ENCODE assay signal across 2 cellular contexts in genomic region chr1:152170287-152170933, GRCh38.
TF ChIP-seq lines count a peak whose summit lies in the region.

No MANE protein-coding gene starts in this region.

TF ChIP-seq in HepG2, 621 proteins besides CTCF, POLR2A, EP300 and RAD21:
- TF ChIP-seq ZNF18 (CRISPR knock-in tag; IDR thresholded peaks at IDR 0.05; ENCODE audit: insufficient replicate concordance) (no peak), TFDP1 (CRISPR knock-in tag; IDR thresholded peaks at IDR 0.05; ENCODE audit: borderline replicate concordance) (no peak), ZMYM4 (CRISPR knock-in tag; IDR thresholded peaks at IDR 0.05) (no peak), CC2D1A (CRISPR knock-in tag; IDR thresholded peaks at IDR 0.05) (no peak), ZNF556 (CRISPR knock-in tag; IDR thresholded peaks at IDR 0.05; ENCODE audit: borderline replicate concordance) (no peak), TARDBP (CRISPR knock-in tag; IDR thresholded peaks at IDR 0.05) (no peak), ZNF768 (CRISPR knock-in tag; IDR thresholded peaks at IDR 0.05) (no peak), ZFP91 (CRISPR knock-in tag; IDR thresholded peaks at IDR 0.05; ENCODE audit: borderline replicate concordance) (no peak), ZNF292 (CRISPR knock-in tag; IDR thresholded peaks at IDR 0.05; ENCODE audit: borderline replicate concordance, low read depth) (no peak), SRSF4 (IDR thresholded peaks at IDR 0.05; ENCODE audit: low read depth, low read length, poor library complexity, severe bottlenecking) (no peak), PRDM10 (CRISPR knock-in tag; IDR thresholded peaks at IDR 0.05; ENCODE audit: low read depth) (no peak), PRPF4 (IDR thresholded peaks at IDR 0.05; ENCODE audit: low read depth, low read length, poor library complexity, severe bottlenecking) (no peak)

TF ChIP-seq in GM12878, 131 proteins besides CTCF, POLR2A, EP300 and RAD21:
- no peak for TF ChIP-seq ASH2L (IDR thresholded peaks at IDR 0.05; ENCODE audit: borderline replicate concordance, low read depth)
- TF ChIP-seq HCFC1 (IDR thresholded peaks at IDR 0.05; ENCODE audit: low read length) = no peak
- no peak for TF ChIP-seq LARP7 (IDR thresholded peaks at IDR 0.05)
- TF ChIP-seq SUPT20H (IDR thresholded peaks at IDR 0.05; ENCODE audit: borderline replicate concordance, control insufficient read depth, low read depth, low read length) = no peak
- TF ChIP-seq TCF12 (IDR thresholded peaks at IDR 0.05; ENCODE audit: low read depth, low read length) = no peak
- TF ChIP-seq ATF3 (IDR thresholded peaks at IDR 0.05; ENCODE audit: borderline replicate concordance, extremely low read depth, low read depth, low read length) = no peak
- TF ChIP-seq CREB1 (IDR thresholded peaks at IDR 0.05; ENCODE audit: low read depth) = no peak
- no peak for TF ChIP-seq MLLT1 (IDR thresholded peaks at IDR 0.05)
- no peak for TF ChIP-seq NRF1 (conservative IDR thresholded peaks at IDR 0.05; ENCODE audit: low read depth, low read length)
- no peak for TF ChIP-seq ZNF622 (IDR thresholded peaks at IDR 0.05)
- TF ChIP-seq WRNIP1 (IDR thresholded peaks at IDR 0.05; ENCODE audit: borderline replicate concordance, low read depth, low read length) = no peak
TF ChIP-seq in GM12878: peak in this region for 0.
